2 cellular contexts compared by ENCODE assay signal in the genomic region with DNA sequence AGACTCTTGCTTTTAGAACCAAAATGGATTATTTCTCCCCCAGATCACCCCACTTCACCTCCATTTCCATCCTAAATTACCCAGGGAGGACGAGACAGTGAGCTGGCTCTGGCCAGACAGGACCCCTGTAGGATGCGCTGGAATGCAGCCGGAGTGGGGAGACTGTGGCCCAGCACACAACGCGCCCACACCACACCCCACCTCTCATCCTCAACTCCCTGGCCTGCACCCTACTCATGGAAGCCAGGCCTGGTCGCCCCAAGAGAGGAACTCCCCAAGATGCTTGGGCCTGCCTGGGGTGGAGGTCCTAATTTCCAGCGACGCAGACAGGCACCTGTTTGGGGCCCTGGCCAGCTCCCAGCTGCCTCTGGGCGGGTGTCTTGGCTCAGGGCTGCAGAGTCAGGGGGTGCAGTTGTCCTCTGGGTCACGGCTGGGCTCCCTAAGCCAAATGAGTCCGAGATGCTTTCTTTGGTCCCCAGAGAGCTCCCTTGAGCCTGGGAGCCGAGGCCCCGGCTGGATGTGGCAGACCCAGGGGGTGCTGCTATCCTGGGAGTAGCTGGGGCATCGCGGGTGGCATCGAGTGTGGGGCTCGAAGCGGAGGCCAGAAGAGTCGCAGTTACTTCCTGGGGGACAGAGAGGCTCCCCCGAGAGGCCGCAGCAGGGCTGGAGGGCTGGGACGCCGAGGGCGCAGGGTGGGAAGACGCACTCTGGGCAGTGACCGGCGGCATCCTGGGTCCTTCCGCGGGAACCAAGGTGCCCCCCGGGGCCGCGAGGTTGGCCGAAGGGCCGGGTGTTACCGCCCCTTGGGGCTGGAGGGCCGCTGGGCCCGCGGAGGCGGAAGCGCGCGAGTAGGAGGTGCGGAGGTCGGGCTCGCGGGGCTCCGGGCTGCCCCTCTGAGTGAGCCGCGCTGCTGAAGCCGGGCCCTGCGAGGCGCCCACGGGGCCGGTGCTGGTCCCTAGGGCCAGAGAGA.
TF ChIP-seq lines count a peak whose summit lies in the region.

No MANE protein-coding gene starts in this region.

TF ChIP-seq in GM23338, 12 proteins besides CTCF, POLR2A, EP300 and RAD21:
- TF ChIP-seq, protein P1, sequence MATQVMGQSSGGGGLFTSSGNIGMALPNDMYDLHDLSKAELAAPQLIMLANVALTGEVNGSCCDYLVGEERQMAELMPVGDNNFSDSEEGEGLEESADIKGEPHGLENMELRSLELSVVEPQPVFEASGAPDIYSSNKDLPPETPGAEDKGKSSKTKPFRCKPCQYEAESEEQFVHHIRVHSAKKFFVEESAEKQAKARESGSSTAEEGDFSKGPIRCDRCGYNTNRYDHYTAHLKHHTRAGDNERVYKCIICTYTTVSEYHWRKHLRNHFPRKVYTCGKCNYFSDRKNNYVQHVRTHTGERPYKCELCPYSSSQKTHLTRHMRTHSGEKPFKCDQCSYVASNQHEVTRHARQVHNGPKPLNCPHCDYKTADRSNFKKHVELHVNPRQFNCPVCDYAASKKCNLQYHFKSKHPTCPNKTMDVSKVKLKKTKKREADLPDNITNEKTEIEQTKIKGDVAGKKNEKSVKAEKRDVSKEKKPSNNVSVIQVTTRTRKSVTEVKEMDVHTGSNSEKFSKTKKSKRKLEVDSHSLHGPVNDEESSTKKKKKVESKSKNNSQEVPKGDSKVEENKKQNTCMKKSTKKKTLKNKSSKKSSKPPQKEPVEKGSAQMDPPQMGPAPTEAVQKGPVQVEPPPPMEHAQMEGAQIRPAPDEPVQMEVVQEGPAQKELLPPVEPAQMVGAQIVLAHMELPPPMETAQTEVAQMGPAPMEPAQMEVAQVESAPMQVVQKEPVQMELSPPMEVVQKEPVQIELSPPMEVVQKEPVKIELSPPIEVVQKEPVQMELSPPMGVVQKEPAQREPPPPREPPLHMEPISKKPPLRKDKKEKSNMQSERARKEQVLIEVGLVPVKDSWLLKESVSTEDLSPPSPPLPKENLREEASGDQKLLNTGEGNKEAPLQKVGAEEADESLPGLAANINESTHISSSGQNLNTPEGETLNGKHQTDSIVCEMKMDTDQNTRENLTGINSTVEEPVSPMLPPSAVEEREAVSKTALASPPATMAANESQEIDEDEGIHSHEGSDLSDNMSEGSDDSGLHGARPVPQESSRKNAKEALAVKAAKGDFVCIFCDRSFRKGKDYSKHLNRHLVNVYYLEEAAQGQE (IDR thresholded peaks at IDR 0.05; ENCODE audit: unreplicated experiment), result no peak
- TF ChIP-seq, protein P2, sequence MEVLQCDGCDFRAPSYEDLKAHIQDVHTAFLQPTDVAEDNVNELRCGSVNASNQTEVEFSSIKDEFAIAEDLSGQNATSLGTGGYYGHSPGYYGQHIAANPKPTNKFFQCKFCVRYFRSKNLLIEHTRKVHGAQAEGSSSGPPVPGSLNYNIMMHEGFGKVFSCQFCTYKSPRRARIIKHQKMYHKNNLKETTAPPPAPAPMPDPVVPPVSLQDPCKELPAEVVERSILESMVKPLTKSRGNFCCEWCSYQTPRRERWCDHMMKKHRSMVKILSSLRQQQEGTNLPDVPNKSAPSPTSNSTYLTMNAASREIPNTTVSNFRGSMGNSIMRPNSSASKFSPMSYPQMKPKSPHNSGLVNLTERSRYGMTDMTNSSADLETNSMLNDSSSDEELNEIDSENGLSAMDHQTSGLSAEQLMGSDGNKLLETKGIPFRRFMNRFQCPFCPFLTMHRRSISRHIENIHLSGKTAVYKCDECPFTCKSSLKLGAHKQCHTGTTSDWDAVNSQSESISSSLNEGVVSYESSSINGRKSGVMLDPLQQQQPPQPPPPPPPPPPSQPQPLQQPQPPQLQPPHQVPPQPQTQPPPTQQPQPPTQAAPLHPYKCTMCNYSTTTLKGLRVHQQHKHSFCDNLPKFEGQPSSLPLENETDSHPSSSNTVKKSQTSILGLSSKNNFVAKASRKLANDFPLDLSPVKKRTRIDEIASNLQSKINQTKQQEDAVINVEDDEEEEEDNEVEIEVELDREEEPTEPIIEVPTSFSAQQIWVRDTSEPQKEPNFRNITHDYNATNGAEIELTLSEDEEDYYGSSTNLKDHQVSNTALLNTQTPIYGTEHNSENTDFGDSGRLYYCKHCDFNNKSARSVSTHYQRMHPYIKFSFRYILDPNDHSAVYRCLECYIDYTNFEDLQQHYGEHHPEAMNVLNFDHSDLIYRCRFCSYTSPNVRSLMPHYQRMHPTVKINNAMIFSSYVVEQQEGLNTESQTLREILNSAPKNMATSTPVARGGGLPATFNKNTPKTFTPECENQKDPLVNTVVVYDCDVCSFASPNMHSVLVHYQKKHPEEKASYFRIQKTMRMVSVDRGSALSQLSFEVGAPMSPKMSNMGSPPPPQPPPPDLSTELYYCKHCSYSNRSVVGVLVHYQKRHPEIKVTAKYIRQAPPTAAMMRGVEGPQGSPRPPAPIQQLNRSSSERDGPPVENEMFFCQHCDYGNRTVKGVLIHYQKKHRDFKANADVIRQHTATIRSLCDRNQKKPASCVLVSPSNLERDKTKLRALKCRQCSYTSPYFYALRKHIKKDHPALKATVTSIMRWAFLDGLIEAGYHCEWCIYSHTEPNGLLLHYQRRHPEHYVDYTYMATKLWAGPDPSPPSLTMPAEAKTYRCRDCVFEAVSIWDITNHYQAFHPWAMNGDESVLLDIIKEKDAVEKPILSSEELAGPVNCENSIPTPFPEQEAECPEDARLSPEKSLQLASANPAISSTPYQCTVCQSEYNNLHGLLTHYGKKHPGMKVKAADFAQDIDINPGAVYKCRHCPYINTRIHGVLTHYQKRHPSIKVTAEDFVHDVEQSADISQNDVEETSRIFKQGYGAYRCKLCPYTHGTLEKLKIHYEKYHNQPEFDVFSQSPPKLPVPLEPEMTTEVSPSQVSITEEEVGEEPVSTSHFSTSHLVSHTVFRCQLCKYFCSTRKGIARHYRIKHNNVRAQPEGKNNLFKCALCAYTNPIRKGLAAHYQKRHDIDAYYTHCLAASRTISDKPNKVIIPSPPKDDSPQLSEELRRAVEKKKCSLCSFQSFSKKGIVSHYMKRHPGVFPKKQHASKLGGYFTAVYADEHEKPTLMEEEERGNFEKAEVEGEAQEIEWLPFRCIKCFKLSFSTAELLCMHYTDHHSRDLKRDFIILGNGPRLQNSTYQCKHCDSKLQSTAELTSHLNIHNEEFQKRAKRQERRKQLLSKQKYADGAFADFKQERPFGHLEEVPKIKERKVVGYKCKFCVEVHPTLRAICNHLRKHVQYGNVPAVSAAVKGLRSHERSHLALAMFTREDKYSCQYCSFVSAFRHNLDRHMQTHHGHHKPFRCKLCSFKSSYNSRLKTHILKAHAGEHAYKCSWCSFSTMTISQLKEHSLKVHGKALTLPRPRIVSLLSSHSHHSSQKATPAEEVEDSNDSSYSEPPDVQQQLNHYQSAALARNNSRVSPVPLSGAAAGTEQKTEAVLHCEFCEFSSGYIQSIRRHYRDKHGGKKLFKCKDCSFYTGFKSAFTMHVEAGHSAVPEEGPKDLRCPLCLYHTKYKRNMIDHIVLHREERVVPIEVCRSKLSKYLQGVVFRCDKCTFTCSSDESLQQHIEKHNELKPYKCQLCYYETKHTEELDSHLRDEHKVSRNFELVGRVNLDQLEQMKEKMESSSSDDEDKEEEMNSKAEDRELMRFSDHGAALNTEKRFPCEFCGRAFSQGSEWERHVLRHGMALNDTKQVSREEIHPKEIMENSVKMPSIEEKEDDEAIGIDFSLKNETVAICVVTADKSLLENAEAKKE (CRISPR knock-in tag; IDR thresholded peaks at IDR 0.05), result no peak
- TF ChIP-seq EZH2phosphoT487 (IDR thresholded peaks at IDR 0.05; ENCODE audit: unreplicated experiment), result no peak
- TF ChIP-seq POLR2AphosphoS5 (IDR thresholded peaks at IDR 0.05; ENCODE audit: low read depth), result no peak
- no peak for TF ChIP-seq EZH2 (IDR thresholded peaks at IDR 0.05; ENCODE audit: low read depth, unreplicated experiment)
- TF ChIP-seq ZNF114 (CRISPR knock-in tag; IDR thresholded peaks at IDR 0.05), result no peak

TF ChIP-seq in H1, 55 proteins besides CTCF, POLR2A, EP300 and RAD21:
- TF ChIP-seq YY1 (IDR thresholded peaks at IDR 0.05; ENCODE audit: low read depth, low read length), result no peak
- no peak for TF ChIP-seq RNF2 (IDR thresholded peaks at IDR 0.05; ENCODE audit: borderline replicate concordance, low read depth, low read length, missing control alignments, poor library complexity, severe bottlenecking)
- TF ChIP-seq SRF (IDR thresholded peaks at IDR 0.05; ENCODE audit: low read depth, low read length), result no peak
- no peak for TF ChIP-seq CBX8 (IDR thresholded peaks at IDR 0.05; ENCODE audit: borderline replicate concordance, low read depth, low read length)
- TF ChIP-seq TAF1 (IDR thresholded peaks at IDR 0.05; ENCODE audit: low read depth, low read length), result 0 out of 2 replicates have a peak, but pooled peaks have one; percentile 11
- TF ChIP-seq SP2 (IDR thresholded peaks at IDR 0.05; ENCODE audit: low read length), result no peak
